ENCODE assay signal across 8 cellular contexts in genomic region chr3:50351318-50351687, GRCh38. TPM values are rescaled to one million over a fixed set of nuclear protein-coding genes. Genes with fewer than 3 reads are reported as not detected.
DNase-seq lines count a peak whose midpoint lies in the region; ATAC-seq, FAIRE-seq and TF ChIP-seq lines count a peak whose summit lies in the region.

No MANE protein-coding gene starts in this region.

- POLR2A ChIA-PET in naive thymus-derived CD8-positive, alpha-beta T cell (lab: Charles Lee) = interaction anchor here (1.1 to 11.6 kb wide), 14 partner anchors 10 to 1354 kb away, joined by 3 to 318 read pairs (median 8); partner anchors contain the start of genes C3orf18, HEMK1, HYAL3 and IFRD2

- peaks cover 31 to 82% (median 67%) of the 10 kb centered on the region in 4 donors for H3K4me1 Mint-ChIP-seq in naive thymus-derived CD8-positive, alpha-beta T cell

- no peaks in the 10 kb centered on the region for H3K27me3 Mint-ChIP-seq in naive thymus-derived CD8-positive, alpha-beta T cell

- H3K4me3 Mint-ChIP-seq in naive thymus-derived CD8-positive, alpha-beta T cell = peak overlapping the region; percentile 94 to 99 (median 97)

- peaks cover 0 to 40% (median 6%) of the 10 kb centered on the region in 3 donors for H3K36me3 Mint-ChIP-seq in naive thymus-derived CD8-positive, alpha-beta T cell

- FAIRE-seq in GM19239 (lab: Jason Lieb, UNC) = no peak

- H3K9me3 Mint-ChIP-seq in naive thymus-derived CD8-positive, alpha-beta T cell = no peaks in the 10 kb centered on the region

- DNase-seq in AG10803 (ENCODE audit: low read depth) = no peak
- no peak for DNase-seq in Jurkat, Clone E6-1 (ENCODE audit: low read depth, low spot score)
- DNase-seq in naive thymus-derived CD8-positive, alpha-beta T cell = no peak
- DNase-seq in erythroblast (lab: John Stamatoyannopoulos, UW) = no peak
- DNase-seq in cerebellar nuclear complex (lab: John Stamatoyannopoulos, UW) = no peak
- no peak for DNase-seq in GM19239 (ENCODE audit: insufficient read length, low spot score)

- H3K4me3 ChIP-seq in AG10803 (ENCODE audit: low read length) = peak overlapping the region; percentile 97
- peak overlapping the region; percentile 79 for H3K4me3 ChIP-seq in Jurkat, Clone E6-1 (ENCODE audit: low read length)

- no peak for TF ChIP-seq CTCF in AG10803 (conservative IDR thresholded peaks at IDR 0.05; ENCODE audit: low read length)

- peak overlapping the region; percentile 99 for H3K27ac ChIP-seq in cingulate gyrus (ENCODE audit: low read depth, low read length)

- H3K27ac Mint-ChIP-seq in naive thymus-derived CD8-positive, alpha-beta T cell = peak overlapping the region; percentile 98 to 100 (median 99)

- TF ChIP-seq POLR2A in erythroblast (IDR thresholded peaks at IDR 0.05; ENCODE audit: low read length) = no peak

- no peak for ATAC-seq in naive thymus-derived CD8-positive, alpha-beta T cell
- no peak for ATAC-seq in HG02642 (IDR thresholded peaks at IDR 0.05; ENCODE audit: poor library complexity, unreplicated experiment)

RNA-seq across cellular contexts. Expression of gene CYB561D2, which starts 0.6 kb away (rescaled TPM):
- 18.0 TPM for polyA plus RNA-seq in Jurkat, Clone E6-1 (2012; ENCODE audit: insufficient read depth, insufficient read length)
- total RNA-seq in naive thymus-derived CD8-positive, alpha-beta T cell = 10 to 100 TPM; 29.7 to 34.5 TPM
- polyA plus RNA-seq in naive thymus-derived CD8-positive, alpha-beta T cell = 10 to 100 TPM; 45.5 to 48.2 (median 47.7) TPM

RNA-seq across cellular contexts. Expression of gene NPRL2, which starts 0.7 kb away (rescaled TPM):
- polyA plus RNA-seq in Jurkat, Clone E6-1 (2012; ENCODE audit: insufficient read depth, insufficient read length) = 54.2 TPM
- 10 to 100 TPM; 52.8 to 63.8 TPM for total RNA-seq in naive thymus-derived CD8-positive, alpha-beta T cell
- 10 to 100 TPM; 36.2 to 45.3 (median 36.4) TPM for polyA plus RNA-seq in naive thymus-derived CD8-positive, alpha-beta T cell

RNA-seq across cellular contexts. Expression of gene ZMYND10, which starts 5.8 kb away (rescaled TPM):
- polyA plus RNA-seq in Jurkat, Clone E6-1 (2012; ENCODE audit: insufficient read depth, insufficient read length) = 5.0 TPM
- 1 to 10 TPM; 3.6 to 4.0 TPM for total RNA-seq in naive thymus-derived CD8-positive, alpha-beta T cell
- not detected for polyA plus RNA-seq in naive thymus-derived CD8-positive, alpha-beta T cell

RNA-seq across cellular contexts. Expression of gene TMEM115, which starts 8.0 kb away (rescaled TPM):
- polyA plus RNA-seq in Jurkat, Clone E6-1 (2012; ENCODE audit: insufficient read depth, insufficient read length) = 12.5 TPM
- 10 to 100 TPM; 28.7 to 29.8 TPM for total RNA-seq in naive thymus-derived CD8-positive, alpha-beta T cell
- polyA plus RNA-seq in naive thymus-derived CD8-positive, alpha-beta T cell = 10 to 100 TPM; 15.2 to 29.2 (median 20.3) TPM

RNA-seq across cellular contexts. Expression of gene RASSF1, which starts 10.7 kb away (rescaled TPM):
- 23.7 TPM for polyA plus RNA-seq in Jurkat, Clone E6-1 (2012; ENCODE audit: insufficient read depth, insufficient read length)
- 10 to 100 TPM; 67.3 to 70.8 TPM for total RNA-seq in naive thymus-derived CD8-positive, alpha-beta T cell
- 10 to 100 TPM; 50.8 to 87.6 (median 68.1) TPM for polyA plus RNA-seq in naive thymus-derived CD8-positive, alpha-beta T cell
